Comparison of ENCODE assay signal across 11 cellular contexts in genomic region chr15:37094542-37095196, GRCh38. TPM values are rescaled to one million over a fixed set of nuclear protein-coding genes. Genes with fewer than 3 reads are reported as not detected.
A peak's percentile ranks its signal among the peaks of the same experiment; 100 is the strongest.
DNase-seq lines count a peak whose midpoint lies in the region; ATAC-seq and TF ChIP-seq lines count a peak whose summit lies in the region.
"Had no signal": no experiment of that assay in that cellular context is flagged by ENCODE, and none has a peak within 500 bp of the region (broad histone marks: within the 10 kb centered on the region; RNA-seq: fewer than 3 reads in every experiment).

No MANE protein-coding gene starts in this region.

- 13% methylated on average over 11 of the region's 11 CpGs for WGBS in SK-N-SH (ENCODE audit: low lambda C conversion rate)
- WGBS in psoas muscle, 3 donors = 56 to 62% (median 60%) methylated on average over 10 to 11 of the region's 11 CpGs

- peaks cover 98% of the 10 kb centered on the region for H3K79me2 ChIP-seq in SK-N-SH (ENCODE audit: insufficient read depth)

- H3K27ac Mint-ChIP-seq in activated naive CD4-positive, alpha-beta T cell treated with anti-CD3 and anti-CD28 coated beads for 36 hours = no peak overlapping the region
- H3K27ac Mint-ChIP-seq in activated T-helper 17 cell treated with anti-CD3 and anti-CD28 coated beads, Interleukin-2, amount 50 U/mL, for 72 hours = no peak overlapping the region
- H3K27ac Mint-ChIP-seq: effector memory CD8-positive, alpha-beta T cell had no signal

- ATAC-seq in omental fat pad (ENCODE audit: low FRiP score) (peak; percentile 43), psoas muscle (no peak)
- ATAC-seq in activated T-helper 17 cell treated with anti-CD3 and anti-CD28 coated beads, Interleukin-2, amount 50 U/mL, for 72 hours (replicated peaks) = no peak
- ATAC-seq: effector memory CD8-positive, alpha-beta T cell had no signal

- H3K4me3 ChIP-seq in BE2C (ENCODE audit: low read depth, low read length) (peak overlapping the region; percentile 97), SK-N-SH (ENCODE audit: low read depth in 2 of 2, low read length in 1 of 2) (peak overlapping the region; percentile 74 to 92), psoas muscle (no peak overlapping the region)

- H3F3A ChIP-seq in SK-N-SH (replicated peaks; ENCODE audit: insufficient read depth) = peaks cover 25% of the 10 kb centered on the region

- H3K36me3 Mint-ChIP-seq in activated naive CD4-positive, alpha-beta T cell treated with anti-CD3 and anti-CD28 coated beads for 36 hours (ENCODE audit: low read depth) = no peaks in the 10 kb centered on the region
- H3K36me3 Mint-ChIP-seq in activated T-helper 17 cell treated with anti-CD3 and anti-CD28 coated beads, Interleukin-2, amount 50 U/mL, for 72 hours (ENCODE audit: low read depth) = peaks cover 8% of the 10 kb centered on the region

- H3K9me3 ChIP-seq in BE2C (no peaks in the 10 kb centered on the region), SK-N-SH (no peaks in the 10 kb centered on the region), psoas muscle (no peaks in the 10 kb centered on the region)

- H3K4me1 ChIP-seq in BE2C (peaks cover 10% of the 10 kb centered on the region), SK-N-SH (ENCODE audit: control insufficient read depth in 1 of 2, insufficient read depth in 2 of 2, low read depth in 1 of 2, low read length in 1 of 2) (peaks cover 0 to 2% of the 10 kb centered on the region in 2 experiments; a peak in 2 of 4 replicates), psoas muscle (no peaks in the 10 kb centered on the region)

- H3K27me3 ChIP-seq in BE2C = no peaks in the 10 kb centered on the region
- H3K27me3 ChIP-seq in SK-N-SH (ENCODE audit: insufficient read depth) = no peaks in the 10 kb centered on the region
- peaks cover 0 to 12% (median 5%) of the 10 kb centered on the region in 3 donors for H3K27me3 ChIP-seq in psoas muscle (ENCODE audit: insufficient read depth in 3 of 3, low read length in 2 of 3)

- POLR2A ChIA-PET in SK-N-SH (lab: Yijun Ruan, JAX) = interaction anchor here (1.0 to 3.1 kb wide), 8 partner anchors 7 to 779 kb away, joined by 3 to 23 read pairs (median 8); no protein-coding TSS in a partner anchor

- no peaks in the 10 kb centered on the region for H3K9me2 ChIP-seq in SK-N-SH

- no peak overlapping the region for H2AFZ ChIP-seq in SK-N-SH (ENCODE audit: low read depth)

- CTCF ChIA-PET in SK-N-SH (lab: Yijun Ruan, JAX) = interaction anchor here (0.6 to 5.1 kb wide), 13 partner anchors 8 to 1806 kb away, joined by 3 to 38 read pairs (median 5); no protein-coding TSS in a partner anchor
- CTCF ChIA-PET in activated naive CD4-positive, alpha-beta T cell treated with anti-CD3 and anti-CD28 coated beads for 36 hours (lab: Charles Lee) = no interaction called here

- no peak overlapping the region for H3K4me3 Mint-ChIP-seq in activated naive CD4-positive, alpha-beta T cell treated with anti-CD3 and anti-CD28 coated beads for 36 hours
- no peak overlapping the region for H3K4me3 Mint-ChIP-seq in activated T-helper 17 cell treated with anti-CD3 and anti-CD28 coated beads, Interleukin-2, amount 50 U/mL, for 72 hours
- H3K4me3 Mint-ChIP-seq: effector memory CD8-positive, alpha-beta T cell had no signal

- intact Hi-C loops in psoas muscle (cut with DNase I) = loop anchor here in 1 of 2 donors (5.0 kb wide), 1 partner anchor 38 kb away; no protein-coding TSS in a partner anchor
- intact Hi-C loops in activated naive CD4-positive, alpha-beta T cell treated with anti-CD3 and anti-CD28 coated beads for 36 hours (cut with micrococcal nuclease) = no loop called here

- H3K27ac ChIP-seq in SK-N-SH (ENCODE audit: low read depth in 2 of 2, low read length in 1 of 2) = peak overlapping the region; percentile 93 to 99
- H3K27ac ChIP-seq in psoas muscle = no peak overlapping the region

- TF ChIP-seq CTCF in BE2C (IDR thresholded peaks at IDR 0.05; ENCODE audit: low read depth, low read length) (no peak), SK-N-SH (IDR thresholded peaks at IDR 0.05) (no peak), omental fat pad (IDR thresholded peaks at IDR 0.05) (no peak), psoas muscle (IDR thresholded peaks at IDR 0.05) (no peak)

- TF ChIP-seq RAD21 in SK-N-SH (IDR thresholded peaks at IDR 0.05; ENCODE audit: low read length) = no peak

- H3K4me1 Mint-ChIP-seq in activated naive CD4-positive, alpha-beta T cell treated with anti-CD3 and anti-CD28 coated beads for 36 hours (ENCODE audit: low read depth) = peaks cover 24% of the 10 kb centered on the region
- peaks cover 6% of the 10 kb centered on the region for H3K4me1 Mint-ChIP-seq in activated T-helper 17 cell treated with anti-CD3 and anti-CD28 coated beads, Interleukin-2, amount 50 U/mL, for 72 hours

- DNase-seq in BE2C (no peak), SK-N-SH (no peak), fibroblast of gingiva (ENCODE audit: low read depth) (peak; percentile 33), omental fat pad (ENCODE audit: low spot score) (no peak), psoas muscle (no peak), glomerular visceral epithelial cell (ENCODE audit: extremely low spot score) (no peak)
- no peak for DNase-seq in activated naive CD4-positive, alpha-beta T cell treated with anti-CD3 and anti-CD28 coated beads for 36 hours
- DNase-seq: effector memory CD8-positive, alpha-beta T cell; NCI-H774; stimulated activated CD4-positive, alpha-beta T cell treated with anti-CD3 and anti-CD28 coated beads, Interleukin-2, amount 100 ng/mL, for 24 hours had no signal

- H3K4me2 ChIP-seq in SK-N-SH = peak overlapping the region; percentile 91

- no peak for TF ChIP-seq EP300 in SK-N-SH (IDR thresholded peaks at IDR 0.05; ENCODE audit: borderline replicate concordance in 1 of 2, low read depth in 1 of 2, low read length in 1 of 2)

- H3K9me3 Mint-ChIP-seq in activated naive CD4-positive, alpha-beta T cell treated with anti-CD3 and anti-CD28 coated beads for 36 hours = no peaks in the 10 kb centered on the region
- no peaks in the 10 kb centered on the region for H3K9me3 Mint-ChIP-seq in activated T-helper 17 cell treated with anti-CD3 and anti-CD28 coated beads, Interleukin-2, amount 50 U/mL, for 72 hours
- H3K9me3 Mint-ChIP-seq: effector memory CD8-positive, alpha-beta T cell had no signal

- peaks cover 16% of the 10 kb centered on the region; the same call in 1 of the 2 replicates for H4K20me1 ChIP-seq in SK-N-SH (ENCODE audit: insufficient read depth)

- peaks cover 79% of the 10 kb centered on the region for H3K27me3 Mint-ChIP-seq in activated naive CD4-positive, alpha-beta T cell treated with anti-CD3 and anti-CD28 coated beads for 36 hours (ENCODE audit: low read depth)
- H3K27me3 Mint-ChIP-seq in activated T-helper 17 cell treated with anti-CD3 and anti-CD28 coated beads, Interleukin-2, amount 50 U/mL, for 72 hours = peaks cover 77% of the 10 kb centered on the region

- H3K36me3 ChIP-seq in BE2C (peaks cover 68% of the 10 kb centered on the region), SK-N-SH (replicated peaks in 1 of 2; ENCODE audit: control insufficient read depth in 1 of 2, insufficient read depth in 2 of 2, low read length in 1 of 2) (peaks cover 48 to 77% of the 10 kb centered on the region in 2 experiments), psoas muscle (ENCODE audit: insufficient read depth in 1 of 2, low read depth in 1 of 2) (peaks cover 0 to 24% of the 10 kb centered on the region in 2 donors)

- H3K9ac ChIP-seq in SK-N-SH = peak overlapping the region; percentile 98

TF ChIP-seq in SK-N-SH, 30 proteins besides CTCF, POLR2A, EP300 and RAD21 (continues in another document):
- no peak for TF ChIP-seq RFX5 (IDR thresholded peaks at IDR 0.05; ENCODE audit: low read length)
- peak; percentile 55 for TF ChIP-seq NFIC (IDR thresholded peaks at IDR 0.05; ENCODE audit: borderline replicate concordance)
- no peak for TF ChIP-seq JUND (IDR thresholded peaks at IDR 0.05)
- peak; percentile 36 for TF ChIP-seq PBX3 (IDR thresholded peaks at IDR 0.05)
- TF ChIP-seq FOXM1 (IDR thresholded peaks at IDR 0.05; ENCODE audit: low read depth) = no peak
- no peak for TF ChIP-seq YY1 (IDR thresholded peaks at IDR 0.05; ENCODE audit: low read depth)
- TF ChIP-seq SMC3 (IDR thresholded peaks at IDR 0.05; ENCODE audit: low read depth, low read length) = no peak
- no peak for TF ChIP-seq TCF12 (IDR thresholded peaks at IDR 0.05)
- no peak for TF ChIP-seq IRF3 (IDR thresholded peaks at IDR 0.05; ENCODE audit: low read depth, low read length)
- no peak for TF ChIP-seq ELF1 (IDR thresholded peaks at IDR 0.05)
- no peak for TF ChIP-seq SIN3A (IDR thresholded peaks at IDR 0.05; ENCODE audit: borderline replicate concordance, low read depth, low read length)
- TF ChIP-seq MXI1 (IDR thresholded peaks at IDR 0.05; ENCODE audit: low read depth, low read length) = no peak; the same call in 1 of the 2 replicates
- TF ChIP-seq CHD2 (IDR thresholded peaks at IDR 0.05; ENCODE audit: low read length, partially characterized antibody) = no peak

RNA-seq across cellular contexts. Expression of gene MEIS2, which starts 5.7 kb away (rescaled TPM):
- 57.9 TPM for polyA plus RNA-seq in BE2C (2012; ENCODE audit: insufficient read depth, insufficient read length, low read depth)
- 120 and 146 TPM in 2 replicates for polyA plus RNA-seq in SK-N-SH (2012; rRNA removed)
- polyA plus RNA-seq in SK-N-SH (2012; cell fraction: cytosol; rRNA removed) = 113 and 133 TPM in 2 replicates
- 253 and 311 TPM in 2 replicates for polyA plus RNA-seq in SK-N-SH (2012; cell fraction: nucleus; rRNA removed)
- total RNA-seq in omental fat pad = 10 to 100 TPM; 28.3 to 87.5 (median 42.2) TPM
- 10 to 100 TPM in 2 of 4 donors, 1 to 10 TPM in 2; 1.9 to 24.3 (median 9.2) TPM for total RNA-seq in psoas muscle
- 1 to 10 TPM in 2 of 3 donors, under 1 TPM in 1; 0.42 to 1.4 (median 1.1) TPM for polyA plus RNA-seq in psoas muscle
- not detected for total RNA-seq in activated naive CD4-positive, alpha-beta T cell treated with anti-CD3 and anti-CD28 coated beads for 36 hours
- not detected for total RNA-seq in activated T-helper 17 cell treated with anti-CD3 and anti-CD28 coated beads, Interleukin-2, amount 50 U/mL, for 72 hours
